Comparison of ENCODE assay signal across 19 cellular contexts in genomic region chr16:20637247-20637646, GRCh38.
"Had no signal": no experiment of that assay in that cellular context is flagged by ENCODE, and none has a peak within 500 bp of the region (broad histone marks: within the 10 kb centered on the region; RNA-seq: fewer than 3 reads in every experiment).

No MANE protein-coding gene starts in this region.

- H3K36me3 ChIP-seq: esophagus squamous epithelium, spleen, tibial artery, upper lobe of left lung, uterus had no signal

- ATAC-seq: effector memory CD8-positive, alpha-beta T cell; left cardiac atrium; naive thymus-derived CD4-positive, alpha-beta T cell; psoas muscle; sciatic nerve; stimulated activated memory B cell treated with anti-CD40 and anti-IgM and Interleukin-4, amounts not matched to agents 10 μg/mL and 1 μg/mL and 100 μg/mL, for 72 hours had no signal

- H2AFZ ChIP-seq: parathyroid adenoma had no signal

- FAIRE-seq: kidney had no signal

- H3K79me2 ChIP-seq: parathyroid adenoma had no signal

- H3K27ac ChIP-seq: esophagus squamous epithelium, parathyroid adenoma, psoas muscle, spleen, tibial artery, upper lobe of left lung, uterus had no signal

- H3K27me3 ChIP-seq: esophagus squamous epithelium, spleen, tibial artery, upper lobe of left lung, uterus had no signal

- H3K4me1 ChIP-seq: esophagus squamous epithelium, parathyroid adenoma, psoas muscle, tibial artery, upper lobe of left lung, uterus had no signal

- H3K9me3 ChIP-seq: esophagus squamous epithelium, psoas muscle, tibial artery, upper lobe of left lung, uterus had no signal

- H3K9ac ChIP-seq: parathyroid adenoma had no signal

- H3K4me3 ChIP-seq: esophagus squamous epithelium, psoas muscle, spleen, tibial artery, upper lobe of left lung, uterus had no signal

- DNase-seq: effector memory CD8-positive, alpha-beta T cell; esophagus squamous epithelium; foreskin fibroblast; kidney; left cardiac atrium; naive thymus-derived CD4-positive, alpha-beta T cell; nephron progenitor cell; psoas muscle; retina; spleen; stimulated activated CD4-positive, alpha-beta T cell treated with anti-CD3 and anti-CD28 coated beads, Interleukin-15, amount 100 ng/mL, for 24 hours; stimulated activated CD4-positive, alpha-beta T cell treated with anti-CD3 and anti-CD28 coated beads, Interleukin-1b, Interleukin-23, amount 100 ng/mL, for 48 hours; stimulated activated CD4-positive, alpha-beta T cell treated with anti-CD3 and anti-CD28 coated beads, Interleukin-4, amount 100 ng/mL, for 24 hours; tibial artery; upper lobe of left lung; uterus had no signal
